Comparison of ENCODE assay signal across 39 cellular contexts in genomic region chrX:109077788-109078187, GRCh38.
"Had no signal": no experiment of that assay in that cellular context is flagged by ENCODE, and none has a peak within 500 bp of the region (broad histone marks: within the 10 kb centered on the region; RNA-seq: fewer than 3 reads in every experiment).

No MANE protein-coding gene starts in this region.

- H3K27ac ChIP-seq: adrenal gland, ascending aorta, body of pancreas, brain microvascular endothelial cell, breast epithelium, cardiac muscle cell had no signal

- H3K4me1 Mint-ChIP-seq: activated naive CD4-positive, alpha-beta T cell treated with anti-CD3 and anti-CD28 coated beads, Interleukin-2, amount 10 ng/mL, durations not matched to agents 7 days and 5 days; activated naive CD4-positive, alpha-beta T cell treated with anti-CD3 and anti-CD28 coated beads, Interleukin-2, amount 50 U/mL, for 24 hours; activated naive CD8-positive, alpha-beta T cell treated with anti-CD3 and anti-CD28 coated beads for 36 hours; activated naive CD8-positive, alpha-beta T cell treated with anti-CD3 and anti-CD28 coated beads, Interleukin-2, amount 10 ng/mL, durations not matched to agents 7 days and 5 days; activated naive CD8-positive, alpha-beta T cell treated with anti-CD3 and anti-CD28 coated beads, Interleukin-2, amount 50 U/mL, for 24 hours; activated T-helper 17 cell treated with anti-CD3 and anti-CD28 coated beads, Interleukin-2, amount 50 U/mL, for 72 hours; brain; central memory CD8-positive, alpha-beta T cell had no signal

- H3K9me3 Mint-ChIP-seq: activated naive CD4-positive, alpha-beta T cell treated with anti-CD3 and anti-CD28 coated beads for 36 hours; activated naive CD4-positive, alpha-beta T cell treated with anti-CD3 and anti-CD28 coated beads, Interleukin-2, amount 10 ng/mL, durations not matched to agents 7 days and 5 days; activated naive CD4-positive, alpha-beta T cell treated with anti-CD3 and anti-CD28 coated beads, Interleukin-2, amount 50 U/mL, for 24 hours; activated T-helper 17 cell treated with anti-CD3 and anti-CD28 coated beads, Interleukin-2, amount 50 U/mL, for 72 hours had no signal

- DNase-seq: activated effector memory CD4-positive, alpha-beta T cell treated with anti-CD3 and anti-CD28 coated beads, Interleukin-2, amount 50 U/mL, for 16 hours; activated effector memory CD4-positive, alpha-beta T cell treated with Interleukin-2 at 50 U/mL for 16 hours; activated gamma-delta T cell; activated gamma-delta T cell treated with Interleukin-2 at 50 U/mL for 16 hours; activated naive CD4-positive, alpha-beta T cell; activated naive CD4-positive, alpha-beta T cell treated with anti-CD3 and anti-CD28 coated beads for 36 hours; activated naive CD4-positive, alpha-beta T cell treated with anti-CD3 and anti-CD28 coated beads, Interleukin-2, amount 10 ng/mL, durations not matched to agents 7 days and 5 days; activated naive CD4-positive, alpha-beta T cell treated with anti-CD3 and anti-CD28 coated beads, Interleukin-2, amount 50 U/mL, for 16 hours; activated naive CD4-positive, alpha-beta T cell treated with Interleukin-2 at 50 U/mL for 16 hours; activated naive CD8-positive, alpha-beta T cell treated with anti-CD3 and anti-CD28 coated beads for 36 hours; activated naive CD8-positive, alpha-beta T cell treated with anti-CD3 and anti-CD28 coated beads, Interleukin-2, amount 10 ng/mL, durations not matched to agents 7 days and 5 days; activated naive CD8-positive, alpha-beta T cell treated with anti-CD3 and anti-CD28 coated beads, Interleukin-2, amount 50 U/mL, for 24 hours; activated T-cell treated with anti-CD3 and anti-CD28 coated beads, Interleukin-2, amount 50 U/mL, for 1 hour; activated T-cell treated with anti-CD3 and anti-CD28 coated beads, Interleukin-2, amount 50 U/mL, for 24 hours; activated T-cell treated with anti-CD3 and anti-CD28 coated beads, Interleukin-2, amount 50 U/mL, for 4 hours; activated T-cell treated with anti-CD3 and anti-CD28 coated beads, Interleukin-2, amount 50 U/mL, for 48 hours; activated T-cell treated with anti-CD3 and anti-CD28 coated beads, Interleukin-2, amount 50 U/mL, for 72 hours; adrenal gland; amniotic stem cell; amygdala; anterior cingulate cortex; aorta; body of pancreas; brain microvascular endothelial cell; caudate nucleus; central memory CD4-positive, alpha-beta T cell; cerebellar nuclear complex had no signal

- H3K36me3 Mint-ChIP-seq: activated naive CD4-positive, alpha-beta T cell treated with anti-CD3 and anti-CD28 coated beads, Interleukin-2, amount 10 ng/mL, durations not matched to agents 7 days and 5 days; activated naive CD4-positive, alpha-beta T cell treated with anti-CD3 and anti-CD28 coated beads, Interleukin-2, amount 50 U/mL, for 24 hours; activated naive CD4-positive, alpha-beta T cell treated with anti-CD3 and anti-CD28 coated beads, Interleukin-2, amount 50 U/mL, for 72 hours; activated naive CD8-positive, alpha-beta T cell; activated naive CD8-positive, alpha-beta T cell treated with anti-CD3 and anti-CD28 coated beads for 36 hours; activated naive CD8-positive, alpha-beta T cell treated with anti-CD3 and anti-CD28 coated beads, Interleukin-2, amount 10 ng/mL, durations not matched to agents 7 days and 5 days; brain had no signal

- H3K36me3 ChIP-seq: adrenal gland, ascending aorta, brain microvascular endothelial cell, breast epithelium, cardiac muscle cell had no signal

- H3K4me1 ChIP-seq: adrenal gland, ascending aorta, body of pancreas, breast epithelium had no signal

- H3K27me3 ChIP-seq: adrenal gland, ascending aorta, body of pancreas, brain microvascular endothelial cell, breast epithelium, cardiac muscle cell had no signal

- H3K9me3 ChIP-seq: adrenal gland, ascending aorta, body of pancreas had no signal

- H3K27me3 Mint-ChIP-seq: activated naive CD4-positive, alpha-beta T cell treated with anti-CD3 and anti-CD28 coated beads, Interleukin-2, amount 10 ng/mL, durations not matched to agents 7 days and 5 days; activated naive CD4-positive, alpha-beta T cell treated with anti-CD3 and anti-CD28 coated beads, Interleukin-2, amount 50 U/mL, for 24 hours; activated naive CD8-positive, alpha-beta T cell; activated naive CD8-positive, alpha-beta T cell treated with anti-CD3 and anti-CD28 coated beads for 36 hours; activated naive CD8-positive, alpha-beta T cell treated with anti-CD3 and anti-CD28 coated beads, Interleukin-2, amount 10 ng/mL, durations not matched to agents 7 days and 5 days; activated naive CD8-positive, alpha-beta T cell treated with anti-CD3 and anti-CD28 coated beads, Interleukin-2, amount 50 U/mL, for 24 hours; activated T-helper 17 cell treated with anti-CD3 and anti-CD28 coated beads, Interleukin-2, amount 50 U/mL, for 72 hours; brain; central memory CD8-positive, alpha-beta T cell had no signal

- H3K4me3 Mint-ChIP-seq: activated naive CD4-positive, alpha-beta T cell treated with anti-CD3 and anti-CD28 coated beads for 36 hours; activated naive CD4-positive, alpha-beta T cell treated with anti-CD3 and anti-CD28 coated beads, Interleukin-2, amount 10 ng/mL, durations not matched to agents 7 days and 5 days; activated naive CD4-positive, alpha-beta T cell treated with anti-CD3 and anti-CD28 coated beads, Interleukin-2, amount 50 U/mL, for 24 hours; activated naive CD8-positive, alpha-beta T cell; activated naive CD8-positive, alpha-beta T cell treated with anti-CD3 and anti-CD28 coated beads for 36 hours; activated naive CD8-positive, alpha-beta T cell treated with anti-CD3 and anti-CD28 coated beads, Interleukin-2, amount 10 ng/mL, durations not matched to agents 7 days and 5 days; activated naive CD8-positive, alpha-beta T cell treated with anti-CD3 and anti-CD28 coated beads, Interleukin-2, amount 50 U/mL, for 24 hours; activated T-cell treated with anti-CD3 and anti-CD28 coated beads, Interleukin-2, amount 50 U/mL, for 24 hours; activated T-cell treated with anti-CD3 and anti-CD28 coated beads, Interleukin-2, amount 50 U/mL, for 4 hours; activated T-cell treated with anti-CD3 and anti-CD28 coated beads, Interleukin-2, amount 50 U/mL, for 72 hours; activated T-helper 1 cell treated with anti-CD3 and anti-CD28 coated beads, Interleukin-12 subunit alpha, Interleukin-12 subunit beta, Interleukin-2, Interleukin-4 antibody, amounts not matched to agents 30 ng/mL and 10 ng/mL and 1 ng/mL, durations not matched to agents 14 hours and 24 hours and 36 hours; activated T-helper 17 cell treated with anti-CD3 and anti-CD28 coated beads, Interleukin-2, amount 50 U/mL, for 72 hours; brain; central memory CD8-positive, alpha-beta T cell had no signal

- H3K27ac Mint-ChIP-seq: activated naive CD4-positive, alpha-beta T cell treated with anti-CD3 and anti-CD28 coated beads for 36 hours; activated naive CD4-positive, alpha-beta T cell treated with anti-CD3 and anti-CD28 coated beads, Interleukin-2, amount 10 ng/mL, durations not matched to agents 7 days and 5 days; activated naive CD4-positive, alpha-beta T cell treated with anti-CD3 and anti-CD28 coated beads, Interleukin-2, amount 50 U/mL, for 24 hours; activated naive CD4-positive, alpha-beta T cell treated with anti-CD3 and anti-CD28 coated beads, Interleukin-2, amount 50 U/mL, for 72 hours; activated naive CD8-positive, alpha-beta T cell; activated naive CD8-positive, alpha-beta T cell treated with anti-CD3 and anti-CD28 coated beads for 36 hours; activated naive CD8-positive, alpha-beta T cell treated with anti-CD3 and anti-CD28 coated beads, Interleukin-2, amount 10 ng/mL, durations not matched to agents 7 days and 5 days; activated naive CD8-positive, alpha-beta T cell treated with anti-CD3 and anti-CD28 coated beads, Interleukin-2, amount 50 U/mL, for 24 hours; activated T-cell treated with anti-CD3 and anti-CD28 coated beads, Interleukin-2, amount 50 U/mL, for 24 hours; activated T-cell treated with anti-CD3 and anti-CD28 coated beads, Interleukin-2, amount 50 U/mL, for 72 hours; activated T-helper 1 cell treated with anti-CD3 and anti-CD28 coated beads, Interleukin-12 subunit alpha, Interleukin-12 subunit beta, Interleukin-2, Interleukin-4 antibody, amounts not matched to agents 30 ng/mL and 10 ng/mL and 1 ng/mL, durations not matched to agents 14 hours and 24 hours and 36 hours; activated T-helper 17 cell treated with anti-CD3 and anti-CD28 coated beads, Interleukin-2, amount 50 U/mL, for 72 hours; activated T-helper 2 cell treated with anti-CD3 and anti-CD28 coated beads, Interferon-gamma antibody, Interleukin-2, Interleukin-4, amounts not matched to agents 10 μg/mL and 5 μg/mL and 100 μg/mL, durations not matched to agents 14 hours and 24 hours and 36 hours; brain had no signal

- FAIRE-seq: astrocyte had no signal

- H3K4me3 ChIP-seq: adrenal gland, ascending aorta, body of pancreas, breast epithelium, cardiac muscle cell had no signal
